26 cellular contexts compared by ENCODE assay signal in the genomic region with DNA sequence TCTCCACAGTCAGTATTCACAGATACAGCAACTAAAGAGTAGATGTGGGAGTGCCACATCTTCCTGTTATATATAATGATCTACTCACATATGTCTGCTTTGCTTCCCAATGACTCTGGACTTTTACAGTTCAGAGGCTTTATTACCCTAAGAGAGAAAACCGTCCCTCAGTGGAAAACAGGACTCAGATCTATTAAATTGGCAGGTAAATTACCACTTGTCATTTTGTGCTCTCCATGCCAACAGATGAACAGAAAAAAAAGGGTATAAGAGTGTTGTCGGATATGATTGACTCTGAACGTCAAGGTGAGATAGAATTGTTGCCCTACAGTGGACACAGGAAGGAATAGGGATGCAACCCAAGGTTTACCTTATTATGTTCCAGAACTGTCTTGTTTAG.
"Had no signal": no experiment of that assay in that cellular context is flagged by ENCODE, and none has a peak within 500 bp of the region (broad histone marks: within the 10 kb centered on the region; RNA-seq: fewer than 3 reads in every experiment).

No MANE protein-coding gene starts in this region.

- H3K4me2 ChIP-seq: neural progenitor cell had no signal

- H3K27me3 ChIP-seq: neural progenitor cell, ovary, right lobe of liver, sigmoid colon, stomach, thyroid gland, tibial nerve, upper lobe of left lung, vagina had no signal

- H3K4me3 ChIP-seq: neural progenitor cell, ovary, psoas muscle, right lobe of liver, sigmoid colon, stomach, thoracic aorta, thyroid gland, tibial nerve, upper lobe of left lung, vagina had no signal

- ATAC-seq: natural killer cell; psoas muscle; right cardiac atrium; right lobe of liver; stimulated activated effector memory CD8-positive, alpha-beta T cell treated with anti-CD3 and anti-CD28 coated beads, Interleukin-12 subunit alpha, Interleukin-12 subunit beta, amount 100 ng/mL, for 72 hours; stimulated activated naive B cell treated with anti-CD40 and anti-IgM and Interleukin-4, amounts not matched to agents 10 μg/mL and 1 μg/mL and 100 μg/mL, for 72 hours had no signal

- H3K9me3 ChIP-seq: ovary, psoas muscle, right lobe of liver, sigmoid colon, stomach, thoracic aorta, thyroid gland, tibial nerve, upper lobe of left lung, vagina had no signal

- DNase-seq: natural killer cell; nephron progenitor cell; occipital lobe; ovary; posterior cingulate gyrus; psoas muscle; right cardiac atrium; right lobe of liver; sigmoid colon; small intestine; stimulated activated CD4-positive, alpha-beta T cell treated with anti-CD3 and anti-CD28 coated beads, Interleukin-15, amount 100 ng/mL, for 24 hours; stimulated activated CD4-positive, alpha-beta T cell treated with anti-CD3 and anti-CD28 coated beads, Interleukin-2, amount 100 ng/mL, for 24 hours; stimulated activated CD4-positive, alpha-beta T cell treated with anti-CD3 and anti-CD28 coated beads, Interleukin-2, amount 100 ng/mL, for 48 hours; stimulated activated CD4-positive, alpha-beta T cell treated with anti-CD3 and anti-CD28 coated beads, Interleukin-4, amount 100 ng/mL, for 24 hours; stimulated activated naive B cell treated with anti-CD40 and anti-IgM and Interleukin-4, amounts not matched to agents 10 μg/mL and 1 μg/mL and 100 μg/mL, for 72 hours; stimulated activated naive CD4-positive, alpha-beta T cell treated with Interleukin-2 at 50 U/mL for 16 hours; stomach; thyroid gland; trophoblast cell; upper lobe of left lung had no signal

- H3K4me1 ChIP-seq: neural progenitor cell, parathyroid adenoma, psoas muscle, right lobe of liver, sigmoid colon, stomach, thyroid gland, tibial nerve, upper lobe of left lung, vagina had no signal

- H3K27ac ChIP-seq: neural progenitor cell, ovary, parathyroid adenoma, psoas muscle, right lobe of liver, sigmoid colon, stomach, thoracic aorta, thyroid gland, tibial nerve, upper lobe of left lung, vagina had no signal

- H2AFZ ChIP-seq: neural progenitor cell, parathyroid adenoma had no signal

- H3K36me3 ChIP-seq: neural progenitor cell, ovary, right lobe of liver, sigmoid colon, stomach, thoracic aorta, thyroid gland, tibial nerve, upper lobe of left lung, vagina had no signal

- H3K79me2 ChIP-seq: parathyroid adenoma had no signal

- H3K9ac ChIP-seq: neural progenitor cell, parathyroid adenoma had no signal
